18 cellular contexts compared by ENCODE assay signal in genomic region chr22:43303166-43303565, GRCh38. TPM values are rescaled to one million over a fixed set of nuclear protein-coding genes. Genes with fewer than 3 reads are reported as not detected.
DNase-seq lines count a peak whose midpoint lies in the region; ATAC-seq and TF ChIP-seq lines count a peak whose summit lies in the region.
"Had no signal": no experiment of that assay in that cellular context is flagged by ENCODE, and none has a peak within 500 bp of the region (broad histone marks: within the 10 kb centered on the region; RNA-seq: fewer than 3 reads in every experiment).

No MANE protein-coding gene starts in this region.

- H3F3A ChIP-seq in neural progenitor cell (ENCODE audit: low read depth): peaks cover 4% of the 10 kb centered on the region

- H3K36me3 ChIP-seq in SJCRH30: no peaks in the 10 kb centered on the region
- no peaks in the 10 kb centered on the region for H3K36me3 ChIP-seq in esophagus muscularis mucosa
- no peaks in the 10 kb centered on the region for H3K36me3 ChIP-seq in neural progenitor cell
- no peaks in the 10 kb centered on the region for H3K36me3 ChIP-seq in tibial nerve

- TF ChIP-seq POLR2A in esophagus muscularis mucosa (IDR thresholded peaks at IDR 0.05; ENCODE audit: low read depth) (no peak), tibial nerve (IDR thresholded peaks at IDR 0.05) (no peak)

- H3K27me3 ChIP-seq in SJCRH30 (no peaks in the 10 kb centered on the region), esophagus muscularis mucosa (no peaks in the 10 kb centered on the region), neural progenitor cell (no peaks in the 10 kb centered on the region), tibial nerve (no peaks in the 10 kb centered on the region)

- no peak overlapping the region for H3K4me3 Mint-ChIP-seq in neural progenitor cell
- H3K4me3 Mint-ChIP-seq: CD4-positive, CD25-positive, alpha-beta regulatory T cell; CD8-positive, alpha-beta memory T cell had no signal

- no peak for ATAC-seq in GM21786 (IDR thresholded peaks at IDR 0.05; ENCODE audit: unreplicated experiment)

- peaks cover 19% of the 10 kb centered on the region for H3K27me3 Mint-ChIP-seq in neural progenitor cell (ENCODE audit: insufficient read depth, low read depth)
- H3K27me3 Mint-ChIP-seq: CD4-positive, CD25-positive, alpha-beta regulatory T cell had no signal

- peaks cover 3% of the 10 kb centered on the region for H3K36me3 Mint-ChIP-seq in neural progenitor cell
- H3K36me3 Mint-ChIP-seq: CD4-positive, CD25-positive, alpha-beta regulatory T cell; CD8-positive, alpha-beta memory T cell had no signal

- H3K4me1 ChIP-seq in SJCRH30: peaks cover 48% of the 10 kb centered on the region
- peaks cover 43 to 100% (median 84%) of the 10 kb centered on the region in 4 donors for H3K4me1 ChIP-seq in esophagus muscularis mucosa
- peaks cover 28% of the 10 kb centered on the region for H3K4me1 ChIP-seq in neural progenitor cell
- peaks cover 0 to 63% (median 11%) of the 10 kb centered on the region in 4 donors for H3K4me1 ChIP-seq in tibial nerve

- no peaks in the 10 kb centered on the region for H3K9me3 Mint-ChIP-seq in neural progenitor cell
- H3K9me3 Mint-ChIP-seq: CD4-positive, CD25-positive, alpha-beta regulatory T cell had no signal

- WGBS in esophagus muscularis mucosa: 95% methylated on average over 8 of the region's 8 CpGs
- WGBS in tibial nerve, 2 donors: 90 to 92% methylated on average over 8 of the region's 8 CpGs

- H3K27ac Mint-ChIP-seq in neural progenitor cell: peak overlapping the region; percentile 38
- H3K27ac Mint-ChIP-seq: CD4-positive, CD25-positive, alpha-beta regulatory T cell had no signal

- H3K9me3 ChIP-seq in SJCRH30 (replicated peaks) (no peaks in the 10 kb centered on the region), esophagus muscularis mucosa (no peaks in the 10 kb centered on the region), neural progenitor cell (ENCODE audit: low read depth) (no peaks in the 10 kb centered on the region), tibial nerve (no peaks in the 10 kb centered on the region)

- DNase-seq in SJCRH30 (no peak), esophagus muscularis mucosa (ENCODE audit: extremely low spot score) (no peak), neural progenitor cell (ENCODE audit: low spot score) (no peak), tibial nerve (ENCODE audit: low spot score in 2 of 2) (no peak), RKO (ENCODE audit: low spot score) (no peak), GM10266 (ENCODE audit: extremely low spot score) (no peak)
- DNase-seq in activated CD8-positive, alpha-beta memory T cell treated with anti-CD3 and anti-CD28 coated beads for 24 hours: no peak
- DNase-seq: ACHN; CD4-positive, CD25-positive, alpha-beta regulatory T cell; CD8-positive, alpha-beta memory T cell; COR-L47; DMS 273 treated with DMSO at 0.1 percent for 48 hours; DMS53; DND-41; EL; HCEC 1CT; KG1 had no signal

- TF ChIP-seq EP300 in esophagus muscularis mucosa (IDR thresholded peaks at IDR 0.05) (no peak), tibial nerve (IDR thresholded peaks at IDR 0.05) (no peak)

- no peak overlapping the region for H2AFZ ChIP-seq in neural progenitor cell (replicated peaks)

- H3K4me3 ChIP-seq in SJCRH30: peak overlapping the region; percentile 41
- no peak overlapping the region for H3K4me3 ChIP-seq in esophagus muscularis mucosa
- H3K4me3 ChIP-seq in neural progenitor cell: no peak overlapping the region
- H3K4me3 ChIP-seq in tibial nerve: no peak overlapping the region

- peaks cover 68% of the 10 kb centered on the region for H3K4me1 Mint-ChIP-seq in neural progenitor cell
- H3K4me1 Mint-ChIP-seq: CD4-positive, CD25-positive, alpha-beta regulatory T cell; CD8-positive, alpha-beta memory T cell had no signal

- no peak for TF ChIP-seq CTCF in esophagus muscularis mucosa (IDR thresholded peaks at IDR 0.05)
- no peak for TF ChIP-seq CTCF in neural progenitor cell (IDR thresholded peaks at IDR 0.05)
- TF ChIP-seq CTCF in tibial nerve (IDR thresholded peaks at IDR 0.05): no peak
- TF ChIP-seq CTCF in GM10266 (IDR thresholded peaks at IDR 0.05; ENCODE audit: control insufficient read depth, insufficient read depth, low read depth, missing control alignments): no peak

- peaks cover 22% of the 10 kb centered on the region for H4K20me1 ChIP-seq in neural progenitor cell (ENCODE audit: low read depth)

- H3K27ac ChIP-seq in SJCRH30 (peak overlapping the region; percentile 98), esophagus muscularis mucosa (replicated peaks in 1 of 4) (peak overlapping the region in 3 of 4 donors; percentile 83 to 89 (median 89)), neural progenitor cell (no peak overlapping the region), tibial nerve (peak overlapping the region in 3 of 4 donors; percentile 23 to 89 (median 73))

- no peak overlapping the region for H3K4me2 ChIP-seq in neural progenitor cell

- no peak overlapping the region for H3K9ac ChIP-seq in neural progenitor cell

- intact Hi-C loops in esophagus muscularis mucosa (cut with DNase I): no loop called here

- H3K79me2 ChIP-seq in neural progenitor cell (ENCODE audit: low read depth): no peaks in the 10 kb centered on the region

RNA-seq across cellular contexts. Expression of gene SCUBE1, which starts 40.0 kb away (rescaled TPM):
- 11.0 and 13.7 TPM in 2 replicates for total RNA-seq in SJCRH30 (2014; rRNA removed; shearing (Covaris generic))
- 100 to 1,000 TPM in 1 of 4 donors, 10 to 100 TPM in 3; 33.3 to 109 (median 66.3) TPM for total RNA-seq in esophagus muscularis mucosa
- total RNA-seq in neural progenitor cell (ENCODE audit: low replicate concordance): 25.9 and 35.3 TPM in 2 replicates
- 100 to 1,000 TPM in 2 of 4 donors, 10 to 100 TPM in 2; 81.3 to 214 (median 141) TPM for total RNA-seq in tibial nerve
